In the genomic region with DNA sequence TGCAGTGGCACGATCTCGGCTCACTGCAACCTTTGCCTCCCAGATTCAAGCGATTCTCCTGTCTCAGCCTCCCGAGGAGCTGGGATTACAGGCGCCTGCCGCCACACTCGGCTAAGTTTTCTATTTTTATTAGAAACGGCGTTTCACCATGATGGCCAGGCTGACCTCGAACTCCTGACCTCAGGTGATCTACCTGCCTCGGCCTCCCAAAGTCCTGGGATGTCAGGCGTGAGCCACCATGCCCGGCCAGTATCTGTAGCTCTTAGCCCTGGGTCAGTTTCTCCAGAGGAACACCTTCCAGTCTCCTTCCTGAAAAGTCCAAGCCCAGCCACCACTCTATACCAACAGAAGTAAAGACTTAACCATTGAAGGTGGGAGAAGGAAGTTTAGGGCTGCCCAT, we compare ENCODE assay signal across 16 cellular contexts. TPM values are rescaled to one million over a fixed set of nuclear protein-coding genes. Genes with fewer than 3 reads are reported as not detected.
DNase-seq lines count a peak whose midpoint lies in the region; TF ChIP-seq lines count a peak whose summit lies in the region.
"Had no signal": no experiment of that assay in that cellular context is flagged by ENCODE, and none has a peak within 500 bp of the region (broad histone marks: within the 10 kb centered on the region; RNA-seq: fewer than 3 reads in every experiment).

No MANE protein-coding gene starts in this region.

- DNase-seq in Peyer's patch: peak in 2 of 3 donors; percentile 38 to 44
- peak; percentile 29 for DNase-seq in spleen
- no peak for DNase-seq in coronary artery (ENCODE audit: low spot score)
- DNase-seq in HuH-7 (ENCODE audit: low spot score): no peak
- no peak for DNase-seq in effector CD8-positive, alpha-beta T cell (lab: John Stamatoyannopoulos, UW)
- DNase-seq in OCI-M1 (lab: John Stamatoyannopoulos, UW): no peak
- DNase-seq: GOT3, Kasumi-1, MG63, NCI-H1417, NCI-H187, NCI-H446, SJCRH30 had no signal

- TF ChIP-seq POLR2A in Peyer's patch (IDR thresholded peaks at IDR 0.05): no peak
- TF ChIP-seq POLR2A in spleen (IDR thresholded peaks at IDR 0.05): no peak

- H3K9me3 ChIP-seq in Peyer's patch (no peaks in the 10 kb centered on the region), duodenal mucosa (ENCODE audit: control insufficient read depth in 1 of 2, low read length in 2 of 2) (no peaks in the 10 kb centered on the region), muscle layer of duodenum (ENCODE audit: control insufficient read depth in 1 of 2, low read length in 2 of 2) (no peaks in the 10 kb centered on the region), spleen (no peaks in the 10 kb centered on the region)
- H3K9me3 ChIP-seq: MG63, SJCRH30 had no signal

- TF ChIP-seq CTCF in Peyer's patch (IDR thresholded peaks at IDR 0.05) (no peak), spleen (IDR thresholded peaks at IDR 0.05 in 8 of 11, conservative IDR thresholded peaks at IDR 0.05 in 3 of 11) (no peak), coronary artery (IDR thresholded peaks at IDR 0.05) (no peak)

- H3K9ac ChIP-seq in duodenal mucosa (ENCODE audit: low read depth in 1 of 2, low read length in 2 of 2): peak overlapping the region in 1 of 2 donors; percentile 2

- H3K27ac ChIP-seq in Peyer's patch (peak overlapping the region in 2 of 4 donors; percentile 51 to 58), duodenal mucosa (ENCODE audit: low read depth, low read length) (peak overlapping the region; percentile 26), muscle layer of duodenum (ENCODE audit: low read length) (peak overlapping the region; percentile 45), spleen (no peak overlapping the region), coronary artery (no peak overlapping the region)
- H3K27ac ChIP-seq: C4-2B, SJCRH30 had no signal

- intact Hi-C loops in spleen (cut with DNase I; ENCODE audit: low total_unique reads): no loop called here

- no peaks in the 10 kb centered on the region for H3K27me3 ChIP-seq in Peyer's patch
- no peaks in the 10 kb centered on the region for H3K27me3 ChIP-seq in duodenal mucosa (ENCODE audit: control insufficient read depth in 1 of 2, insufficient read depth in 2 of 2, low read length in 2 of 2)
- no peaks in the 10 kb centered on the region for H3K27me3 ChIP-seq in muscle layer of duodenum (ENCODE audit: low read depth, low read length)
- H3K27me3 ChIP-seq in spleen (replicated peaks in 1 of 7): no peaks in the 10 kb centered on the region
- H3K27me3 ChIP-seq: MG63 had no signal

- peaks cover 0 to 8% (median 0%) of the 10 kb centered on the region in 4 donors for H3K4me1 ChIP-seq in Peyer's patch
- H3K4me1 ChIP-seq in duodenal mucosa (ENCODE audit: control insufficient read depth in 1 of 2, insufficient read depth in 2 of 2, low read length in 2 of 2): peaks cover 16 to 26% of the 10 kb centered on the region in 2 donors
- H3K4me1 ChIP-seq in muscle layer of duodenum (ENCODE audit: control insufficient read depth in 1 of 2, insufficient read depth in 2 of 2, low read length in 2 of 2): peaks cover 3 to 7% of the 10 kb centered on the region in 2 donors
- peaks cover 5 to 26% (median 14%) of the 10 kb centered on the region in 6 donors for H3K4me1 ChIP-seq in spleen
- H3K4me1 ChIP-seq: SJCRH30 had no signal

- 87 to 97% (median 91%) methylated on average over 13 of the region's 13 CpGs for WGBS in spleen, 5 donors

- H3K4me3 ChIP-seq in Peyer's patch: no peak overlapping the region
- no peak overlapping the region for H3K4me3 ChIP-seq in duodenal mucosa (ENCODE audit: low read depth in 1 of 2, low read length in 2 of 2)
- H3K4me3 ChIP-seq in muscle layer of duodenum (ENCODE audit: low read depth in 1 of 2, low read length in 2 of 2): no peak overlapping the region
- H3K4me3 ChIP-seq in spleen: no peak overlapping the region
- no peak overlapping the region for H3K4me3 ChIP-seq in coronary artery
- H3K4me3 ChIP-seq: MG63, SJCRH30 had no signal

- H3K36me3 ChIP-seq in Peyer's patch: no peaks in the 10 kb centered on the region
- H3K36me3 ChIP-seq in duodenal mucosa (ENCODE audit: control insufficient read depth in 1 of 2, insufficient read depth in 2 of 2, low read length in 2 of 2): no peaks in the 10 kb centered on the region
- no peaks in the 10 kb centered on the region for H3K36me3 ChIP-seq in muscle layer of duodenum (ENCODE audit: control insufficient read depth in 1 of 2, insufficient read depth in 2 of 2, low read length in 2 of 2)
- no peaks in the 10 kb centered on the region for H3K36me3 ChIP-seq in spleen
- H3K36me3 ChIP-seq: MG63, SJCRH30 had no signal

RNA-seq across cellular contexts. Expression of a gene that starts 15.2 kb away (rescaled TPM):
- total RNA-seq in Peyer's patch (10 to 100 TPM; 48.0 to 86.1 (median 73.5) TPM), spleen (10 to 100 TPM; 29.7 to 77.9 (median 65.7) TPM)
- polyA plus RNA-seq in spleen: 10 to 100 TPM in 2 of 3 donors, 1 to 10 TPM in 1; 7.3 to 11.5 (median 10.6) TPM

RNA-seq across cellular contexts. Expression of a gene that starts 24.4 kb away (rescaled TPM):
- total RNA-seq in Peyer's patch (10 to 100 TPM in 3 of 4 donors, 1 to 10 TPM in 1; 3.3 to 30.3 (median 19.3) TPM), spleen (under 1 TPM in 1 of 7 donors, not detected in 6; 0.79 TPM)
- polyA plus RNA-seq in spleen: 1 to 10 TPM in 1 of 3 donors, under 1 TPM in 2; 0.13 to 2.3 (median 0.36) TPM
- total RNA-seq: SJCRH30 had no signal

RNA-seq across cellular contexts. Expression of a gene that starts 49.3 kb away (rescaled TPM):
- total RNA-seq in Peyer's patch: 10 to 100 TPM in 3 of 4 donors, 1 to 10 TPM in 1; 8.4 to 30.5 (median 12.0) TPM
- total RNA-seq in spleen: 10 to 100 TPM in 2 of 7 donors, 1 to 10 TPM in 5; 7.2 to 14.3 (median 9.2) TPM
- 1 to 10 TPM; 3.7 to 6.1 (median 5.0) TPM for polyA plus RNA-seq in spleen

Comparison
In these comparisons a context has a peak if more than half of its experiments do, and no peak if none do; other contexts are left out.
1. DNase-seq: peak in Peyer's patch (2 of 3) and spleen (single experiment); none in coronary artery (single experiment), HuH-7 (single experiment), effector CD8-positive, alpha-beta T cell (single experiment) and OCI-M1 (single experiment).
2. H3K27ac ChIP-seq: peak in duodenal mucosa (single experiment) and muscle layer of duodenum (single experiment); none in spleen (0 of 8) and coronary artery (0 of 2).